In the genomic region with DNA sequence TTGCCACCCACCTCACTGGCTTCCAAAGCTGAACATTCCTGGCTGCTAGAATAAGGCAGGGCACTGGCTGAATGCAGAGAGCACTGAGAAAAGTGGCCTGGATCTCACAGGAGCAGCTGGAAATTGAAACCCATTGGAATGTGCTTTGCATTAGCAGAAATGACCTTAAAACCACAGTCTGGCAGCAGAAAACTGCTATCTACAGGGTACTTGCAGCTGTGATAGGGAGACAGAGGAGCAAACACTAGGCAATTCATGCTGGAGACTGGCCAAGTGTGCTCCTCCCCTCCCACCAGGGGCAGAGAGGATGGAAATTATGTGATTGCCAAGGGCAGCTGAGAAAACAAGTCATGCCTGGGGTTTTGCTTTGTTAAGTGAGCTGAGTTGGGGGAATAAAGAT, we compare ENCODE assay signal across 8 cellular contexts. TPM values are rescaled to one million over a fixed set of nuclear protein-coding genes. Genes with fewer than 3 reads are reported as not detected.
DNase-seq lines count a peak whose midpoint lies in the region; ATAC-seq and TF ChIP-seq lines count a peak whose summit lies in the region.

No MANE protein-coding gene starts in this region.

- in situ Hi-C loops in astrocyte of the spinal cord (cut with HindIII; ENCODE audit: low sequenced_read_pairs): no loop called here

- H3K27me3 Mint-ChIP-seq in Caco-2 (ENCODE audit: insufficient read depth, unreplicated experiment): no peaks in the 10 kb centered on the region

- H3K36me3 Mint-ChIP-seq in Caco-2 (ENCODE audit: insufficient read depth, unreplicated experiment): no peaks in the 10 kb centered on the region

- H3K36me3 ChIP-seq in lung (ENCODE audit: control insufficient read depth in 2 of 2, insufficient read depth in 2 of 2, low read length in 2 of 2): no peaks in the 10 kb centered on the region
- no peaks in the 10 kb centered on the region for H3K36me3 ChIP-seq in Caco-2 (ENCODE audit: control insufficient read depth, insufficient read depth, low read length)

- CTCF ChIA-PET in Caco-2 (lab: Charles Lee): no interaction called here

- no TSS peak for BruUV-seq in Caco-2 (replicated peaks; lab: Mats Ljungman, UMichigan)

- peaks cover 0 to 6% of the 10 kb centered on the region in 2 donors for H3K4me1 ChIP-seq in lung (ENCODE audit: control insufficient read depth in 2 of 2, insufficient read depth in 2 of 2, low read length in 2 of 2)
- no peaks in the 10 kb centered on the region for H3K4me1 ChIP-seq in Caco-2

- DNase-seq in AG09309 (ENCODE audit: low read depth): peak; percentile 43
- DNase-seq in NCI-H1417 (lab: John Stamatoyannopoulos, UW): peak; percentile 77 to 97 (median 86)
- peak; percentile 95 for DNase-seq in astrocyte of the spinal cord (ENCODE audit: low read depth, low spot score)
- DNase-seq in lung (ENCODE audit: low spot score): peak; percentile 29
- DNase-seq in stimulated activated CD4-positive, alpha-beta T cell treated with anti-CD3 and anti-CD28 coated beads, Interleukin-4, amount 100 ng/mL, for 4 hours: no peak
- no peak for DNase-seq in Caco-2

- no peak overlapping the region for H3K4me3 Mint-ChIP-seq in Caco-2 (ENCODE audit: unreplicated experiment)

- no peaks in the 10 kb centered on the region for H3K9me3 Mint-ChIP-seq in Caco-2 (ENCODE audit: unreplicated experiment)

- POLR2A ChIA-PET in Caco-2 (lab: Charles Lee): no interaction called here

- H3K9me3 ChIP-seq in lung (ENCODE audit: control insufficient read depth in 2 of 2, insufficient read depth in 1 of 2, low read length in 1 of 2) (no peaks in the 10 kb centered on the region), Caco-2 (no peaks in the 10 kb centered on the region)

- intact Hi-C loops in Caco-2 (cut with micrococcal nuclease; ENCODE audit: unreplicated experiment): loop anchor here (5.0 kb wide), 1 partner anchor 108 kb away; no protein-coding TSS in a partner anchor

- H3K27me3 ChIP-seq in lung (ENCODE audit: control insufficient read depth, insufficient read depth) (no peaks in the 10 kb centered on the region), Caco-2 (replicated peaks; ENCODE audit: control insufficient read depth, insufficient read depth, low read length) (no peaks in the 10 kb centered on the region)

- TF ChIP-seq CTCF in AG09309 (IDR thresholded peaks at IDR 0.05; ENCODE audit: control insufficient read depth, insufficient read depth, low read depth, low read length, missing control alignments): no peak
- TF ChIP-seq CTCF in astrocyte of the spinal cord (IDR thresholded peaks at IDR 0.05; ENCODE audit: low read depth, low read length): no peak
- no peak for TF ChIP-seq CTCF in lung (IDR thresholded peaks at IDR 0.05; ENCODE audit: control extremely low read depth, extremely low read depth)
- TF ChIP-seq CTCF in Caco-2 (IDR thresholded peaks at IDR 0.05; ENCODE audit: insufficient read depth in 1 of 2, low read depth in 1 of 2, low read length in 1 of 2, severe bottlenecking in 1 of 2, unreplicated experiment in 1 of 2): no peak

- no peak overlapping the region for H3K27ac Mint-ChIP-seq in Caco-2 (ENCODE audit: unreplicated experiment)

- peaks cover 9% of the 10 kb centered on the region for H3K4me1 Mint-ChIP-seq in Caco-2 (ENCODE audit: low read depth, unreplicated experiment)

- H3K27ac ChIP-seq in lung (ENCODE audit: low read depth in 1 of 2, low read length in 1 of 2): peak overlapping the region in 1 of 2 donors; percentile 52

- H3K4me3 ChIP-seq in AG09309 (ENCODE audit: control insufficient read depth, low read depth, low read length) (no peak overlapping the region), astrocyte of the spinal cord (ENCODE audit: low read depth, low read length) (no peak overlapping the region), lung (no peak overlapping the region), Caco-2 (ENCODE audit: low read depth, low read length) (no peak overlapping the region)

- ATAC-seq in lung (ENCODE audit: insufficient read depth, low FRiP score): peak; percentile 43
- ATAC-seq in HG03520 (IDR thresholded peaks at IDR 0.05; ENCODE audit: unreplicated experiment): no peak
- no peak for ATAC-seq in GM19463 (IDR thresholded peaks at IDR 0.05; ENCODE audit: unreplicated experiment)

RNA-seq across cellular contexts. Expression of a gene that starts 47.2 kb away (rescaled TPM):
- total RNA-seq in lung: not detected
- not detected for polyA plus RNA-seq in lung
- total RNA-seq in Caco-2 (2022): 38.0 and 40.9 TPM in 2 replicates

Comparison
In these comparisons a context has a peak if more than half of its experiments do, and no peak if none do; other contexts are left out.
1. DNase-seq: peak in AG09309 (single experiment), NCI-H1417 (3 of 3), astrocyte of the spinal cord (single experiment) and lung (single experiment); none in stimulated activated CD4-positive, alpha-beta T cell treated with anti-CD3 and anti-CD28 coated beads, Interleukin-4, amount 100 ng/mL, for 4 hours (0 of 2) and Caco-2 (0 of 2).
2. RNA of a gene that starts 47.2 kb away (total RNA-seq): 38.0 to 40.9 TPM in Caco-2; not detected in lung; every median in the first group is over 10 times any median in the second.